Comparison of ENCODE assay signal across 8 cellular contexts in the genomic region with DNA sequence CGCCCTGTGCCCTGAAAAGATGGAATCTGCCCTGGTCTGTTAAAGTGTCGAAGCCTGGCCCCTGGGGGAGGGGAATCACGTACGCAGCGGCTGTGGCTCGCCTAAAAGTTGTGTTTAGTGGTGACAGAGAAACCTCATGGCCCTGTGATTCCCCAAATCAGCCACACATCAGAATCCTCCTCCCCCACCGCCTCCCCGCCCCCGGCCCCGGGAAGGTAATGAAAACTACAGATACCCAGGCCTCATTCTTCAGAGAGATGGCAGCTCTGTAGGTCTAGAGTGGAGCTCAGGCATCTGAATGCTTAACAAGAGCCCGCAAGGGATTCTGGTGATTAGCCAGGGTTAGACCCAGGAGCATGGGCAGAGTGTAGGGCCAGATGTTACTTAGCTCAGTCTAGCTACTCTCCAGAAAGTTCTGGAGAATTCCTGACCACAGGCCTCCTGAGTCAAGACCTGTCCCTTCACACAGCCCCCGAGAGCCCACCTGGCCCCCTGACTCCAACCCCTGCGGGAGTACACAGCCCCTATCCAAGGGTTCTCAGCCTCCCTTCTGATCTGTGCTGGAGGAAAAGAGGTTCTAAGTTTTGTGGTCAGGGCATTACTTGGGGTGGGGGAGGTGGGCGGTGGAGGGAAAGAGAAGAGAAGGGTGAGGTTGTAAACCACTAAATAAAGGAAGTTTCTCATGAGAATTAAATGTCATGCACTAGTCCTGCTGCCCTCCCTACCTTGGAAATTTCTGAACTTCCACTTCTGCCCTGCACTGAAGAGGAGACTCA.
DNase-seq lines count a peak whose midpoint lies in the region; ATAC-seq, FAIRE-seq and TF ChIP-seq lines count a peak whose summit lies in the region.

No MANE protein-coding gene starts in this region.

- 74 to 77% methylated on average over 14 of the region's 14 CpGs for WGBS in pancreas, 2 donors

- H3K9me3 ChIP-seq in colonic mucosa, result no peaks in the 10 kb centered on the region
- H3K9me3 ChIP-seq in pancreas, result no peaks in the 10 kb centered on the region
- H3K9me3 ChIP-seq in upper lobe of right lung, result no peaks in the 10 kb centered on the region

- no peak for FAIRE-seq in pancreas (lab: Jason Lieb, UNC)

- intact Hi-C loops in colonic mucosa (cut with DNase I), result no loop called here
- intact Hi-C loops in pancreas (cut with DNase I), result no loop called here
- intact Hi-C loops in upper lobe of right lung (cut with DNase I), result no loop called here

- no peak for TF ChIP-seq CTCF in colonic mucosa (IDR thresholded peaks at IDR 0.05)
- TF ChIP-seq CTCF in pancreas (IDR thresholded peaks at IDR 0.05), result no peak
- no peak for TF ChIP-seq CTCF in upper lobe of right lung (IDR thresholded peaks at IDR 0.05)

- peak; percentile 52 for ATAC-seq in GM18907 (IDR thresholded peaks at IDR 0.05; ENCODE audit: unreplicated experiment)
- peak; percentile 33 for ATAC-seq in HG03354 (IDR thresholded peaks at IDR 0.05; ENCODE audit: poor library complexity, severe bottlenecking, unreplicated experiment)
- peak; percentile 63 to 72 for ATAC-seq in activated CD4-positive, CD25-positive, alpha-beta regulatory T cell treated with anti-CD3 and anti-CD28 coated beads, Interleukin-2, amount 50 U/mL, for 24 hours
- ATAC-seq in pancreas, result peak in 3 of 4 donors; percentile 5 to 21 (median 11)
- peak; percentile 20 for ATAC-seq in upper lobe of right lung

- peaks cover 5% of the 10 kb centered on the region for H3K4me1 ChIP-seq in colonic mucosa
- no peaks in the 10 kb centered on the region for H3K4me1 ChIP-seq in pancreas
- peaks cover 54% of the 10 kb centered on the region for H3K4me1 ChIP-seq in upper lobe of right lung

- no peaks in the 10 kb centered on the region for H3K27me3 ChIP-seq in colonic mucosa
- H3K27me3 ChIP-seq in pancreas, result no peaks in the 10 kb centered on the region
- H3K27me3 ChIP-seq in upper lobe of right lung, result no peaks in the 10 kb centered on the region

- H3K4me3 ChIP-seq in colonic mucosa, result peak overlapping the region; percentile 39
- H3K4me3 ChIP-seq in pancreas, result peak overlapping the region in 2 of 4 donors; percentile 40 to 52
- H3K4me3 ChIP-seq in upper lobe of right lung, result peak overlapping the region; percentile 67

- H3K36me3 ChIP-seq in colonic mucosa (no peaks in the 10 kb centered on the region), pancreas (no peaks in the 10 kb centered on the region), upper lobe of right lung (no peaks in the 10 kb centered on the region)

- H3K9ac ChIP-seq in colonic mucosa (ENCODE audit: low read depth in 2 of 2, low read length in 2 of 2), result peak overlapping the region; percentile 60 to 86

- peak overlapping the region; percentile 59 for H3K27ac ChIP-seq in colonic mucosa
- peak overlapping the region; percentile 17 to 81 (median 54) for H3K27ac ChIP-seq in pancreas
- H3K27ac ChIP-seq in upper lobe of right lung, result peak overlapping the region; percentile 92

- DNase-seq in colonic mucosa, result no peak
- DNase-seq in pancreas, result no peak
- DNase-seq in upper lobe of right lung, result peak; percentile 67
- DNase-seq in A172 (ENCODE audit: low spot score), result no peak
- DNase-seq in dedifferentiated amniotic fluid mesenchymal stem cell (ENCODE audit: extremely low spot score), result no peak

Comparison
In these comparisons a context has a peak if more than half of its experiments do, and no peak if none do; other contexts are left out.
1. ATAC-seq: peak in every context shown above with its lines; median percentile 68 in activated CD4-positive, CD25-positive, alpha-beta regulatory T cell treated with anti-CD3 and anti-CD28 coated beads, Interleukin-2, amount 50 U/mL, for 24 hours; 52 in GM18907; 33 in HG03354; 20 in upper lobe of right lung; 11 in pancreas.